In the genomic region with DNA sequence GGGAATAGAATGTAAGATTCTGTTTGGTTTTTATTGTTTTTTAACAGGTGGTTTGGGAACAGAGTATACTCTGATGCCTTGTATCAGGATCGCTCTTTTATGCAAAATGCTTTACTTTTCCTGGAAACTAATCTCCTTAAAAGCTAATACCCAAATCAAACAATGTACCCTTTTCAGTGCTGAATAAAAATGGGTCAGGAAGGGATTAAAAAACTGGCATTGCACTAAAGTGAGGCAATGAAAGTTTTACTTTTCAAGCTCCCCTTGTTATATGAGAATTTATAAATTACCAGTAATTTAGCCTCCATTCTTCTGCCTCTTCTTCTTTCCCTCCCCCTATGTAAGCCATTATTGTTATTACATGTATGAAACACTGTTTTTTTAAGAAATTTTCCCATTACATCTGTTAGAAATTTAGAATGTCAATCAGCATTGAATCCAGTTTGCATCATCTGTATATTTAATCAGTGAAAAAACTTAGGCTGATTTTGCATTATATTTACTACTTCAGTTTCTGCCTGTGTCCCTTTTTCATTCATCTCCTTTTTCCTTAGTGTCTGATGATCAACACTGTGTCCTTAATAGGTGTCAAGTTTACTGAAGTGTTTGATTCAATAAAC, we compare ENCODE assay signal across 20 cellular contexts.
"Had no signal": no experiment of that assay in that cellular context is flagged by ENCODE, and none has a peak within 500 bp of the region (broad histone marks: within the 10 kb centered on the region; RNA-seq: fewer than 3 reads in every experiment).

No MANE protein-coding gene starts in this region.

- H3K27me3 ChIP-seq: gastrocnemius medialis, heart right ventricle, pancreas, right lobe of liver, testis, tibial nerve, upper lobe of right lung had no signal

- H3K9me3 Mint-ChIP-seq: central memory CD8-positive, alpha-beta T cell; dendritic cell treated with granulocyte-macrophage colony-stimulating factor and Interleukin-4, amounts not matched to agents 40 ng/mL and 50 ng/mL, for 4 days; naive thymus-derived CD8-positive, alpha-beta T cell; neural crest cell; stimulated activated naive B cell treated with anti-CD40 and anti-IgM and Interleukin-4, amounts not matched to agents 10 μg/mL and 1 μg/mL and 100 μg/mL, for 72 hours; stimulated activated naive CD8-positive, alpha-beta T cell treated with anti-CD3 and anti-CD28 coated beads, Interleukin-15, amount 100 ng/mL, for 72 hours had no signal

- H3K9me3 ChIP-seq: gastrocnemius medialis, heart right ventricle, mucosa of descending colon, pancreas, prostate gland, right lobe of liver, testis, tibial nerve, upper lobe of right lung had no signal

- H3K4me3 Mint-ChIP-seq: central memory CD8-positive, alpha-beta T cell; dendritic cell treated with granulocyte-macrophage colony-stimulating factor and Interleukin-4, amounts not matched to agents 40 ng/mL and 50 ng/mL, for 4 days; naive thymus-derived CD8-positive, alpha-beta T cell; neural crest cell; stimulated activated naive B cell treated with anti-CD40 and anti-IgM and Interleukin-4, amounts not matched to agents 10 μg/mL and 1 μg/mL and 100 μg/mL, for 72 hours; stimulated activated naive CD8-positive, alpha-beta T cell treated with anti-CD3 and anti-CD28 coated beads, Interleukin-15, amount 100 ng/mL, for 72 hours had no signal

- H3K4me1 ChIP-seq: heart right ventricle, prostate gland, right lobe of liver, testis, tibial nerve, upper lobe of right lung had no signal

- H3K4me3 ChIP-seq: gastrocnemius medialis, heart right ventricle, mucosa of descending colon, pancreas, prostate gland, right lobe of liver, testis, tibial nerve, upper lobe of right lung had no signal

- H3K27ac ChIP-seq: gastrocnemius medialis, heart right ventricle, pancreas, prostate gland, right lobe of liver, testis, tibial nerve, upper lobe of right lung had no signal

- H3K4me1 Mint-ChIP-seq: neural crest cell; stimulated activated naive B cell treated with anti-CD40 and anti-IgM and Interleukin-4, amounts not matched to agents 10 μg/mL and 1 μg/mL and 100 μg/mL, for 72 hours; stimulated activated naive CD8-positive, alpha-beta T cell treated with anti-CD3 and anti-CD28 coated beads, Interleukin-15, amount 100 ng/mL, for 72 hours had no signal

- DNase-seq: gastrocnemius medialis; heart right ventricle; kidney glomerular epithelial cell; mammary epithelial cell; mucosa of descending colon; naive thymus-derived CD8-positive, alpha-beta T cell; nucleus accumbens; pancreas; right lobe of liver; stimulated activated CD4-positive, alpha-beta T cell treated with anti-CD3 and anti-CD28 coated beads, Interleukin-2, amount 100 ng/mL, for 24 hours; stimulated activated CD4-positive, alpha-beta T cell treated with anti-CD3 and anti-CD28 coated beads, Interleukin-4, amount 100 ng/mL, for 4 hours; stimulated activated naive B cell treated with anti-CD40 and anti-IgM and Interleukin-4, amounts not matched to agents 10 μg/mL and 1 μg/mL and 100 μg/mL, for 72 hours; stimulated activated naive CD8-positive, alpha-beta T cell treated with anti-CD3 and anti-CD28 coated beads, Interleukin-15, amount 100 ng/mL, for 72 hours; testis; upper lobe of right lung had no signal

- H3K36me3 ChIP-seq: gastrocnemius medialis, heart right ventricle, pancreas, prostate gland, right lobe of liver, tibial nerve, upper lobe of right lung had no signal

- H3K27me3 Mint-ChIP-seq: central memory CD8-positive, alpha-beta T cell; dendritic cell treated with granulocyte-macrophage colony-stimulating factor and Interleukin-4, amounts not matched to agents 40 ng/mL and 50 ng/mL, for 4 days; naive thymus-derived CD8-positive, alpha-beta T cell; stimulated activated naive B cell treated with anti-CD40 and anti-IgM and Interleukin-4, amounts not matched to agents 10 μg/mL and 1 μg/mL and 100 μg/mL, for 72 hours; stimulated activated naive CD8-positive, alpha-beta T cell treated with anti-CD3 and anti-CD28 coated beads, Interleukin-15, amount 100 ng/mL, for 72 hours had no signal

- ATAC-seq: gastrocnemius medialis; heart right ventricle; mucosa of descending colon; naive thymus-derived CD8-positive, alpha-beta T cell; pancreas; right lobe of liver; stimulated activated naive B cell treated with anti-CD40 and anti-IgM and Interleukin-4, amounts not matched to agents 10 μg/mL and 1 μg/mL and 100 μg/mL, for 72 hours; stimulated activated naive CD8-positive, alpha-beta T cell treated with anti-CD3 and anti-CD28 coated beads, Interleukin-15, amount 100 ng/mL, for 72 hours; upper lobe of right lung had no signal

- H3K27ac Mint-ChIP-seq: dendritic cell treated with granulocyte-macrophage colony-stimulating factor and Interleukin-4, amounts not matched to agents 40 ng/mL and 50 ng/mL, for 4 days; naive thymus-derived CD8-positive, alpha-beta T cell; stimulated activated naive B cell treated with anti-CD40 and anti-IgM and Interleukin-4, amounts not matched to agents 10 μg/mL and 1 μg/mL and 100 μg/mL, for 72 hours had no signal
